Comparison of ENCODE assay signal across 24 cellular contexts in genomic region chr18:72727776-72728175, GRCh38.
DNase-seq lines count a peak whose midpoint lies in the region; ATAC-seq and TF ChIP-seq lines count a peak whose summit lies in the region.
"Had no signal": no experiment of that assay in that cellular context is flagged by ENCODE, and none has a peak within 500 bp of the region (broad histone marks: within the 10 kb centered on the region; RNA-seq: fewer than 3 reads in every experiment).

No MANE protein-coding gene starts in this region.

- H3K79me2 ChIP-seq in mammary epithelial cell (ENCODE audit: insufficient read depth, low read length): no peaks in the 10 kb centered on the region

- H3K4me2 ChIP-seq in mammary epithelial cell (ENCODE audit: insufficient read depth, low read depth, low read length): no peak overlapping the region
- H3K4me2 ChIP-seq: PC-9 had no signal

- intact Hi-C loops in mammary epithelial cell (cut with micrococcal nuclease): no loop called here
- intact Hi-C loops in breast epithelium (cut with DNase I; ENCODE audit: low total_unique reads): no loop called here
- intact Hi-C loops in testis (cut with DNase I; ENCODE audit: low total_unique reads): no loop called here
- intact Hi-C loops in dorsolateral prefrontal cortex (cut with DNase I): no loop called here

- ATAC-seq in esophagus mucosa: peak; percentile 49
- ATAC-seq in HG03159 (IDR thresholded peaks at IDR 0.05; ENCODE audit: unreplicated experiment): no peak
- ATAC-seq: HCT116, K562 had no signal

- TF ChIP-seq CTCF in mammary epithelial cell (conservative IDR thresholded peaks at IDR 0.05 in 1 of 2, IDR thresholded peaks at IDR 0.05 in 1 of 2; ENCODE audit: extremely low read depth in 1 of 2, insufficient read depth in 1 of 2, low read depth in 1 of 2, low read length in 2 of 2): no peak
- TF ChIP-seq CTCF in breast epithelium (IDR thresholded peaks at IDR 0.05): no peak
- no peak for TF ChIP-seq CTCF in testis (IDR thresholded peaks at IDR 0.05)
- no peak for TF ChIP-seq CTCF in dorsolateral prefrontal cortex (IDR thresholded peaks at IDR 0.05 in 54 of 56, conservative IDR thresholded peaks at IDR 0.05 in 2 of 56; ENCODE audit: low read depth in 1 of 56, partially characterized antibody in 56 of 56)

- 96% methylated on average over 6 of the region's 6 CpGs for WGBS in mammary epithelial cell (ENCODE audit: low coverage, missing lambda C conversion rate)
- WGBS in testis, 2 donors: 86 to 90% methylated on average over 6 of the region's 6 CpGs

- H3K27me3 ChIP-seq in mammary epithelial cell (ENCODE audit: insufficient read depth, low read length) (no peaks in the 10 kb centered on the region), breast epithelium (no peaks in the 10 kb centered on the region), testis (no peaks in the 10 kb centered on the region), dorsolateral prefrontal cortex (no peaks in the 10 kb centered on the region)

- dilution Hi-C loops in mammary epithelial cell (cut with HindIII; ENCODE audit: low sequenced_read_pairs): no loop called here

- H3K9me3 ChIP-seq in mammary epithelial cell (replicated peaks; ENCODE audit: insufficient read depth, low read length): no peaks in the 10 kb centered on the region
- H3K9me3 ChIP-seq in breast epithelium: no peaks in the 10 kb centered on the region
- H3K9me3 ChIP-seq in testis: no peaks in the 10 kb centered on the region

- no peaks in the 10 kb centered on the region for H4K20me1 ChIP-seq in mammary epithelial cell (ENCODE audit: insufficient read depth, low read length)

- DNase-seq in mammary epithelial cell (peak; percentile 52), breast epithelium (ENCODE audit: low spot score in 2 of 2) (no peak), SW480 (ENCODE audit: low spot score) (peak; percentile 4), testis (no peak), dorsolateral prefrontal cortex (no peak)
- DNase-seq: CD8-positive, alpha-beta memory T cell; GOT3; Kasumi-1; MV-4-11; NCI-H1105; NCI-H146; NCI-H1930; NCI-H2107; NCI-H446 treated with DMSO at 0.1 percent for 48 hours; NCI-H526; NCI-H82; NK-92 treated with Interleukin-12 subunit alpha and Interleukin-12 subunit beta, amount 100 ng/mL, for 24 hours had no signal

- H3K9ac ChIP-seq in mammary epithelial cell (ENCODE audit: insufficient read depth, low read length): no peak overlapping the region

- no peaks in the 10 kb centered on the region for H3K36me3 ChIP-seq in mammary epithelial cell (ENCODE audit: insufficient read depth, low read length)
- H3K36me3 ChIP-seq in breast epithelium: no peaks in the 10 kb centered on the region
- H3K36me3 ChIP-seq in testis (ENCODE audit: low read depth, missing control alignments): no peaks in the 10 kb centered on the region

- H3K4me3 ChIP-seq in mammary epithelial cell (replicated peaks in 1 of 3; ENCODE audit: insufficient read depth in 1 of 3, low read depth in 2 of 3, low read length in 3 of 3) (no peak overlapping the region), breast epithelium (no peak overlapping the region), testis (no peak overlapping the region), dorsolateral prefrontal cortex (no peak overlapping the region)
- H3K4me3 ChIP-seq: K562, PC-9 had no signal

- in situ Hi-C loops in mammary epithelial cell (cut with MboI; ENCODE audit: low sequenced_read_pairs in 2 of 2): no loop called here

- no peak overlapping the region for H2AFZ ChIP-seq in mammary epithelial cell (ENCODE audit: low read depth, low read length)
- H2AFZ ChIP-seq: PC-9 had no signal

- CTCF ChIA-PET in mammary epithelial cell (lab: Charles Lee; ENCODE audit: low non-redundant PET): no interaction called here

- H3K4me1 ChIP-seq in mammary epithelial cell (ENCODE audit: insufficient read depth, low read length) (no peaks in the 10 kb centered on the region), breast epithelium (no peaks in the 10 kb centered on the region), testis (no peaks in the 10 kb centered on the region)

- TF ChIP-seq POLR2A in breast epithelium (IDR thresholded peaks at IDR 0.05) (no peak), testis (IDR thresholded peaks at IDR 0.05) (no peak)

- no TSS peak for BruUV-seq in mammary epithelial cell (replicated peaks; lab: Mats Ljungman, UMichigan)

- H3K27ac ChIP-seq in mammary epithelial cell (ENCODE audit: insufficient read depth, low read depth, low read length) (no peak overlapping the region), breast epithelium (no peak overlapping the region), testis (no peak overlapping the region), dorsolateral prefrontal cortex (no peak overlapping the region)
- H3K27ac ChIP-seq: 22Rv1, C4-2B, PC-9 had no signal

Comparison
In these comparisons a context has a peak if more than half of its experiments do, and no peak if none do; other contexts are left out.
1. DNase-seq: peak in mammary epithelial cell (single experiment) and SW480 (single experiment); none in breast epithelium (0 of 2), testis (single experiment) and dorsolateral prefrontal cortex (0 of 10).